31 cellular contexts compared by ENCODE assay signal in genomic region chr3:95200384-95200783, GRCh38.
"Had no signal": no experiment of that assay in that cellular context is flagged by ENCODE, and none has a peak within 500 bp of the region (broad histone marks: within the 10 kb centered on the region; RNA-seq: fewer than 3 reads in every experiment).

No MANE protein-coding gene starts in this region.

- H3K27ac ChIP-seq: neural progenitor cell, ovary, parathyroid adenoma, psoas muscle, skin epidermis, spleen, suprapubic skin, testis, tibial artery, transverse colon, upper lobe of right lung, uterus had no signal

- H3K27me3 Mint-ChIP-seq: progenitor cell of endocrine pancreas; stimulated activated memory B cell treated with anti-CD40 and anti-IgM and Interleukin-4, amounts not matched to agents 10 μg/mL and 1 μg/mL and 100 μg/mL, for 72 hours; stimulated activated naive CD8-positive, alpha-beta T cell treated with anti-CD3 and anti-CD28 coated beads, Interleukin-15, amount 100 ng/mL, for 72 hours; type B pancreatic cell had no signal

- H3K36me3 Mint-ChIP-seq: neural progenitor cell; stimulated activated memory B cell treated with anti-CD40 and anti-IgM and Interleukin-4, amounts not matched to agents 10 μg/mL and 1 μg/mL and 100 μg/mL, for 72 hours; type B pancreatic cell had no signal

- ATAC-seq: natural killer cell; psoas muscle; right cardiac atrium; sciatic nerve; stimulated activated memory B cell treated with anti-CD40 and anti-IgM and Interleukin-4, amounts not matched to agents 10 μg/mL and 1 μg/mL and 100 μg/mL, for 72 hours; stimulated activated naive CD8-positive, alpha-beta T cell treated with anti-CD3 and anti-CD28 coated beads, Interleukin-15, amount 100 ng/mL, for 72 hours; stimulated activated naive CD8-positive, alpha-beta T cell treated with anti-CD3 and anti-CD28 coated beads, Interleukin-15, Interleukin-2, amounts not matched to agents 100 U/mL and 50 U/mL, for 24 hours; upper lobe of right lung had no signal

- H3K27ac Mint-ChIP-seq: natural killer cell; nephron; neural progenitor cell; progenitor cell of endocrine pancreas; stimulated activated memory B cell treated with anti-CD40 and anti-IgM and Interleukin-4, amounts not matched to agents 10 μg/mL and 1 μg/mL and 100 μg/mL, for 72 hours; stimulated activated naive CD8-positive, alpha-beta T cell treated with anti-CD3 and anti-CD28 coated beads, Interleukin-15, amount 100 ng/mL, for 72 hours; type B pancreatic cell had no signal

- H3K4me3 Mint-ChIP-seq: natural killer cell; nephron; neural progenitor cell; stimulated activated memory B cell treated with anti-CD40 and anti-IgM and Interleukin-4, amounts not matched to agents 10 μg/mL and 1 μg/mL and 100 μg/mL, for 72 hours; stimulated activated naive CD8-positive, alpha-beta T cell treated with anti-CD3 and anti-CD28 coated beads, Interleukin-15, amount 100 ng/mL, for 72 hours; type B pancreatic cell had no signal

- H2AFZ ChIP-seq: neural progenitor cell, parathyroid adenoma had no signal

- H3K4me2 ChIP-seq: neural progenitor cell, smooth muscle cell had no signal

- H3K9me3 ChIP-seq: ovary, testis, tibial artery, transverse colon, upper lobe of right lung, uterus had no signal

- H3K4me1 Mint-ChIP-seq: natural killer cell; nephron; neural progenitor cell; stimulated activated memory B cell treated with anti-CD40 and anti-IgM and Interleukin-4, amounts not matched to agents 10 μg/mL and 1 μg/mL and 100 μg/mL, for 72 hours; stimulated activated naive CD8-positive, alpha-beta T cell treated with anti-CD3 and anti-CD28 coated beads, Interleukin-15, amount 100 ng/mL, for 72 hours had no signal

- H3K79me2 ChIP-seq: parathyroid adenoma had no signal

- H3K36me3 ChIP-seq: neural progenitor cell, ovary, spleen, suprapubic skin, tibial artery, transverse colon, upper lobe of right lung, uterus had no signal

- H3K4me3 ChIP-seq: neural progenitor cell, ovary, psoas muscle, skin epidermis, smooth muscle cell, spleen, suprapubic skin, testis, tibial artery, transverse colon, upper lobe of right lung, uterus had no signal

- H3K4me1 ChIP-seq: neural progenitor cell, parathyroid adenoma, psoas muscle, spleen, suprapubic skin, testis, tibial artery, transverse colon, upper lobe of right lung, uterus had no signal

- H3K9me3 Mint-ChIP-seq: type B pancreatic cell had no signal

- H3K9ac ChIP-seq: neural progenitor cell, parathyroid adenoma had no signal

- DNase-seq: natural killer cell; occipital lobe; ovary; posterior cingulate gyrus; psoas muscle; right cardiac atrium; spleen; stimulated activated CD4-positive, alpha-beta T cell treated with anti-CD3 and anti-CD28 coated beads, Interleukin-12 subunit alpha, Interleukin-12 subunit beta, amount 100 ng/mL, for 4 hours; stimulated activated CD4-positive, alpha-beta T cell treated with anti-CD3 and anti-CD28 coated beads, Interleukin-1b, Interleukin-23, amount 100 ng/mL, for 48 hours; stimulated activated CD4-positive, alpha-beta T cell treated with anti-CD3 and anti-CD28 coated beads, Interleukin-4, amount 100 ng/mL, for 1 hour; stimulated activated CD4-positive, alpha-beta T cell treated with anti-CD3 and anti-CD28 coated beads, Interleukin-4, amount 100 ng/mL, for 4 hours; stimulated activated CD8-positive, alpha-beta memory T cell treated with anti-CD3 and anti-CD28 coated beads, Interleukin-4, amount 100 ng/mL, for 48 hours; stimulated activated naive CD4-positive, alpha-beta T cell; stimulated activated naive CD8-positive, alpha-beta T cell treated with anti-CD3 and anti-CD28 coated beads, Interleukin-15, amount 100 ng/mL, for 72 hours; stimulated activated naive CD8-positive, alpha-beta T cell treated with anti-CD3 and anti-CD28 coated beads, Interleukin-15, Interleukin-2, amounts not matched to agents 100 U/mL and 50 U/mL, for 24 hours; substantia nigra; testis; tibial artery; transverse colon; upper lobe of right lung; uterus had no signal

- H3K27me3 ChIP-seq: neural progenitor cell, ovary, spleen, suprapubic skin, testis, tibial artery, transverse colon, upper lobe of right lung, uterus had no signal
